In genomic region chr18:23690505-23691068, GRCh38 we compare ENCODE assay signal across 8 cellular contexts. TPM values are rescaled to one million over a fixed set of nuclear protein-coding genes. Genes with fewer than 3 reads are reported as not detected.
DNase-seq lines count a peak whose midpoint lies in the region; ATAC-seq and TF ChIP-seq lines count a peak whose summit lies in the region.

No MANE protein-coding gene starts in this region.

- no peak overlapping the region for H3K27ac Mint-ChIP-seq in naive thymus-derived CD4-positive, alpha-beta T cell

- H3K36me3 ChIP-seq in HEK293 (ENCODE audit: control insufficient read depth in 2 of 2, insufficient read depth in 1 of 2, low read length in 2 of 2) (no peaks in the 10 kb centered on the region; a peak in 1 of 3 replicates), mammary epithelial cell (ENCODE audit: insufficient read depth, low read length) (no peaks in the 10 kb centered on the region), right lobe of liver (no peaks in the 10 kb centered on the region)
- H3K36me3 ChIP-seq in naive thymus-derived CD4-positive, alpha-beta T cell (ENCODE audit: control insufficient read depth in 2 of 3, insufficient read depth in 3 of 3, low read length in 3 of 3): no peaks in the 10 kb centered on the region

- TF ChIP-seq CTCF in HEK293 (tag by site-specific recombination; IDR thresholded peaks at IDR 0.05): no peak
- TF ChIP-seq CTCF in mammary epithelial cell (conservative IDR thresholded peaks at IDR 0.05 in 1 of 2, IDR thresholded peaks at IDR 0.05 in 1 of 2; ENCODE audit: extremely low read depth in 1 of 2, insufficient read depth in 1 of 2, low read depth in 1 of 2, low read length in 2 of 2): no peak
- no peak for TF ChIP-seq CTCF in right lobe of liver (IDR thresholded peaks at IDR 0.05)

- peak overlapping the region; percentile 98 for H2AFZ ChIP-seq in mammary epithelial cell (ENCODE audit: low read depth, low read length)

- CTCF ChIA-PET in HEK293 (lab: Yijun Ruan, JAX): interaction anchor here (0.5 to 3.2 kb wide), 4 partner anchors 12 to 161 kb away, joined by 3 to 24 read pairs (median 4); no protein-coding TSS in a partner anchor
- CTCF ChIA-PET in mammary epithelial cell (lab: Charles Lee; ENCODE audit: low non-redundant PET): no interaction called here
- CTCF ChIA-PET in naive thymus-derived CD4-positive, alpha-beta T cell (lab: Charles Lee): interaction anchor here (0.9 to 1.4 kb wide), 2 partner anchors 10 to 12 kb away, joined by 3 to 5 read pairs; no protein-coding TSS in a partner anchor

- peak overlapping the region; percentile 98 for H3K4me2 ChIP-seq in mammary epithelial cell (ENCODE audit: insufficient read depth, low read depth, low read length)

- intact Hi-C loops in mammary epithelial cell (cut with micrococcal nuclease) (no loop called here), right lobe of liver (cut with DNase I) (no loop called here)
- intact Hi-C loops in naive thymus-derived CD4-positive, alpha-beta T cell (cut with micrococcal nuclease): no loop called here

- no peaks in the 10 kb centered on the region for H4K20me1 ChIP-seq in mammary epithelial cell (ENCODE audit: insufficient read depth, low read length)

- no peaks in the 10 kb centered on the region for H3K9me3 Mint-ChIP-seq in naive thymus-derived CD4-positive, alpha-beta T cell

- H3K4me3 Mint-ChIP-seq in naive thymus-derived CD4-positive, alpha-beta T cell: peak overlapping the region; percentile 36 to 79 (median 62)

- no TSS peak for BruUV-seq in mammary epithelial cell (replicated peaks; lab: Mats Ljungman, UMichigan)

- POLR2A ChIA-PET in HEK293 (lab: Yijun Ruan, JAX): interaction anchor here (0.6 to 0.9 kb wide), 3 partner anchors 38 to 52 kb away, joined by 3 to 4 read pairs (median 4); no protein-coding TSS in a partner anchor
- POLR2A ChIA-PET in naive thymus-derived CD4-positive, alpha-beta T cell (lab: Charles Lee): interaction anchor here (0.6 to 1.1 kb wide), 3 partner anchors 8 to 105 kb away, joined by 3 read pairs; no protein-coding TSS in a partner anchor

- DNase-seq in ACHN (peak; percentile 54), mammary epithelial cell (no peak), right lobe of liver (no peak), substantia nigra (lab: John Stamatoyannopoulos, UW) (no peak), DMS79 (lab: John Stamatoyannopoulos, UW) (no peak)
- no peak for DNase-seq in naive thymus-derived CD4-positive, alpha-beta T cell

- 96% methylated on average over 21 of the region's 21 CpGs for WGBS in mammary epithelial cell (ENCODE audit: low coverage, missing lambda C conversion rate)
- WGBS in right lobe of liver (ENCODE audit: insufficient coverage, low coverage, low lambda C conversion rate, missing lambda C conversion rate): 56% methylated on average over 14 of the region's 21 CpGs

- H3K27me3 Mint-ChIP-seq in naive thymus-derived CD4-positive, alpha-beta T cell: peaks cover 32 to 67% (median 35%) of the 10 kb centered on the region in 5 donors

- peak overlapping the region; percentile 60 for H3K4me3 ChIP-seq in HEK293 (ENCODE audit: low read depth, low read length)
- peak overlapping the region; percentile 52 to 63 (median 62) for H3K4me3 ChIP-seq in mammary epithelial cell (replicated peaks in 1 of 3; ENCODE audit: insufficient read depth in 1 of 3, low read depth in 2 of 3, low read length in 3 of 3)
- H3K4me3 ChIP-seq in naive thymus-derived CD4-positive, alpha-beta T cell (ENCODE audit: low read length): no peak overlapping the region
- H3K4me3 ChIP-seq in right lobe of liver: peak overlapping the region in 1 of 3 donors; percentile 44

- H3K27ac ChIP-seq in HEK293 (ENCODE audit: extremely low read depth, low read depth, low read length): peak overlapping the region; percentile 91; the same call in 1 of the 2 replicates
- no peak overlapping the region for H3K27ac ChIP-seq in mammary epithelial cell (ENCODE audit: insufficient read depth, low read depth, low read length)
- no peak overlapping the region for H3K27ac ChIP-seq in naive thymus-derived CD4-positive, alpha-beta T cell (ENCODE audit: low read depth, low read length)
- H3K27ac ChIP-seq in right lobe of liver: no peak overlapping the region
- H3K27ac ChIP-seq in substantia nigra (ENCODE audit: low read depth, low read length, poor library complexity, severe bottlenecking): no peak overlapping the region

- dilution Hi-C loops in mammary epithelial cell (cut with HindIII; ENCODE audit: low sequenced_read_pairs): no loop called here

- peaks cover 3% of the 10 kb centered on the region for H3K79me2 ChIP-seq in mammary epithelial cell (ENCODE audit: insufficient read depth, low read length)

- H3K27me3 ChIP-seq in mammary epithelial cell (ENCODE audit: insufficient read depth, low read length) (no peaks in the 10 kb centered on the region), right lobe of liver (peaks cover 0 to 6% of the 10 kb centered on the region in 2 donors)
- peaks cover 10 to 11% of the 10 kb centered on the region in 2 donors for H3K27me3 ChIP-seq in naive thymus-derived CD4-positive, alpha-beta T cell (ENCODE audit: control insufficient read depth in 2 of 2, insufficient read depth in 2 of 2, low read length in 2 of 2)

- ATAC-seq in naive thymus-derived CD4-positive, alpha-beta T cell: no peak
- ATAC-seq in HG02938 (IDR thresholded peaks at IDR 0.05; ENCODE audit: unreplicated experiment): no peak
- ATAC-seq in right lobe of liver: no peak

- H3K9ac ChIP-seq in mammary epithelial cell (ENCODE audit: insufficient read depth, low read length): no peak overlapping the region

- peaks cover 5 to 14% (median 8%) of the 10 kb centered on the region in 7 donors for H3K4me1 Mint-ChIP-seq in naive thymus-derived CD4-positive, alpha-beta T cell

- TF ChIP-seq POLR2A in right lobe of liver (IDR thresholded peaks at IDR 0.05): no peak

- no peaks in the 10 kb centered on the region for H3K36me3 Mint-ChIP-seq in naive thymus-derived CD4-positive, alpha-beta T cell

- H3K9me3 ChIP-seq in HEK293 (ENCODE audit: control insufficient read depth, insufficient read depth, low read depth, low read length) (no peaks in the 10 kb centered on the region), mammary epithelial cell (replicated peaks; ENCODE audit: insufficient read depth, low read length) (no peaks in the 10 kb centered on the region), right lobe of liver (no peaks in the 10 kb centered on the region)
- H3K9me3 ChIP-seq in naive thymus-derived CD4-positive, alpha-beta T cell (ENCODE audit: control insufficient read depth in 2 of 3, low read length in 3 of 3): no peaks in the 10 kb centered on the region

- H3K4me1 ChIP-seq in HEK293 (ENCODE audit: control insufficient read depth, insufficient read depth, low read length) (peaks cover 14% of the 10 kb centered on the region), mammary epithelial cell (ENCODE audit: insufficient read depth, low read length) (peaks cover 30% of the 10 kb centered on the region), right lobe of liver (peaks cover 0 to 17% (median 0%) of the 10 kb centered on the region in 4 donors)
- peaks cover 9 to 18% of the 10 kb centered on the region in 2 donors for H3K4me1 ChIP-seq in naive thymus-derived CD4-positive, alpha-beta T cell (ENCODE audit: control insufficient read depth in 2 of 2, insufficient read depth in 2 of 2, low read length in 2 of 2)

- in situ Hi-C loops in ACHN (cut with HindIII; ENCODE audit: low pct_ligation_motif_present, low pct_unique_long_range_greater_than_20kb, low sequenced_read_pairs): no loop called here
- in situ Hi-C loops in mammary epithelial cell (cut with MboI; ENCODE audit: low sequenced_read_pairs in 2 of 2): loop anchor here in 1 of 2 donors (10.0 kb wide), 1 partner anchor 66 kb away; no protein-coding TSS in a partner anchor

TF ChIP-seq in HEK293, 187 proteins besides CTCF, POLR2A, EP300 and RAD21 (continues in another document):
- no peak for TF ChIP-seq SCRT1 (tag by site-specific recombination; IDR thresholded peaks at IDR 0.05; ENCODE audit: borderline replicate concordance)
- TF ChIP-seq ZNF2 (tag by site-specific recombination; IDR thresholded peaks at IDR 0.05): no peak
- peak; percentile 75 for TF ChIP-seq ZNF394 (tag by site-specific recombination; IDR thresholded peaks at IDR 0.05; ENCODE audit: borderline replicate concordance)
- TF ChIP-seq MYNN (tag by site-specific recombination; IDR thresholded peaks at IDR 0.05; ENCODE audit: borderline replicate concordance): peak; percentile 24; the same call in 1 of the 2 replicates
- peak; percentile 30; the same call in 1 of the 2 replicates for TF ChIP-seq ZNF426 (tag by site-specific recombination; IDR thresholded peaks at IDR 0.05)
- no peak for TF ChIP-seq PBX3 (CRISPR knock-in tag; IDR thresholded peaks at IDR 0.05)
- TF ChIP-seq ZNF311 (tag by site-specific recombination; IDR thresholded peaks at IDR 0.05; ENCODE audit: borderline replicate concordance): no peak
- TF ChIP-seq GLI4 (tag by site-specific recombination; IDR thresholded peaks at IDR 0.05): no peak
- no peak for TF ChIP-seq ZSCAN30 (tag by site-specific recombination; IDR thresholded peaks at IDR 0.05)
- 0 out of 2 replicates have a peak, but pooled peaks have one; percentile 32 for TF ChIP-seq ZNF664 (tag by site-specific recombination; IDR thresholded peaks at IDR 0.05)
- no peak for TF ChIP-seq ZNF776 (tag by site-specific recombination; IDR thresholded peaks at IDR 0.05; ENCODE audit: borderline replicate concordance)
- TF ChIP-seq ZNF223 (tag by site-specific recombination; IDR thresholded peaks at IDR 0.05): 0 out of 2 replicates have a peak, but pooled peaks have one; percentile 21

RNA-seq across cellular contexts. Expression of gene LAMA3, which starts 1.3 kb away (rescaled TPM):
- total RNA-seq in mammary epithelial cell: 1,000 to 10,000 TPM; 1,329 to 2,471 TPM
- polyA plus RNA-seq in mammary epithelial cell: 1,309 TPM
- 2,351 TPM for polyA minus RNA-seq in mammary epithelial cell
- total RNA-seq in naive thymus-derived CD4-positive, alpha-beta T cell: under 1 TPM in 1 of 5 experiments, not detected in 4; 0.22 TPM
- not detected for polyA plus RNA-seq in naive thymus-derived CD4-positive, alpha-beta T cell
- total RNA-seq in right lobe of liver: 1 to 10 TPM; 1.3 to 5.0 (median 3.0) TPM

RNA-seq across cellular contexts. Expression of gene ANKRD29, which starts 27.9 kb away (rescaled TPM):
- total RNA-seq in mammary epithelial cell: 1 to 10 TPM; 7.5 to 8.7 TPM
- 4.7 TPM for polyA plus RNA-seq in mammary epithelial cell
- polyA minus RNA-seq in mammary epithelial cell: 7.5 TPM
- total RNA-seq in naive thymus-derived CD4-positive, alpha-beta T cell: under 1 TPM in 3 of 5 experiments, not detected in 2; 0.11 to 0.24 (median 0.17) TPM
- polyA plus RNA-seq in naive thymus-derived CD4-positive, alpha-beta T cell: under 1 TPM; 0.18 to 0.58 TPM
- total RNA-seq in right lobe of liver: 1 to 10 TPM in 4 of 6 experiments, under 1 TPM in 2; 0.39 to 4.8 (median 1.1) TPM

Comparison
In these comparisons a context has a peak if more than half of its experiments do, and no peak if none do; other contexts are left out.
1. RNA of gene LAMA3, which starts 1.3 kb away (total RNA-seq): 1,329 to 2,471 TPM in mammary epithelial cell; 1.3 to 5.0 TPM in right lobe of liver and 0.22 TPM in naive thymus-derived CD4-positive, alpha-beta T cell; every median in the first group is over 100 times any median in the second.